17 cellular contexts compared by ENCODE assay signal in genomic region chr11:103680861-103681260, GRCh38.
DNase-seq lines count a peak whose midpoint lies in the region; ATAC-seq, FAIRE-seq and TF ChIP-seq lines count a peak whose summit lies in the region.
"Had no signal": no experiment of that assay in that cellular context is flagged by ENCODE, and none has a peak within 500 bp of the region (broad histone marks: within the 10 kb centered on the region; RNA-seq: fewer than 3 reads in every experiment).

No MANE protein-coding gene starts in this region.

- H3K9ac ChIP-seq in adipocyte (ENCODE audit: low read length) (peak overlapping the region; percentile 18), neuronal stem cell (ENCODE audit: low read depth, low read length, poor library complexity) (no peak overlapping the region)

- H4K91ac ChIP-seq in neuronal stem cell (ENCODE audit: low read depth, low read length, poor library complexity): no peak overlapping the region

- no peak overlapping the region for H4K8ac ChIP-seq in neuronal stem cell (ENCODE audit: low read depth, low read length)

- H3K18ac ChIP-seq in neuronal stem cell (ENCODE audit: low read length): no peak overlapping the region

- H3K36me3 Mint-ChIP-seq in activated T-cell treated with anti-CD3 and anti-CD28 coated beads, Interleukin-2, amount 50 U/mL, for 24 hours (ENCODE audit: low read depth): no peaks in the 10 kb centered on the region
- H3K36me3 Mint-ChIP-seq: CD4-positive, alpha-beta memory T cell had no signal

- TF ChIP-seq EP300 in A549 (IDR thresholded peaks at IDR 0.05): no peak

- no peak overlapping the region for H3K14ac ChIP-seq in neuronal stem cell (ENCODE audit: low read length)

- H3K4me3 ChIP-seq in A549: no peak overlapping the region
- no peak overlapping the region for H3K4me3 ChIP-seq in adipocyte (ENCODE audit: low read length)
- H3K4me3 ChIP-seq in neuronal stem cell (ENCODE audit: low read length in 2 of 2): no peak overlapping the region
- H3K4me3 ChIP-seq: HAP-1 had no signal

- TF ChIP-seq CTCF in A549 (IDR thresholded peaks at IDR 0.05): no peak

- H2AFZ ChIP-seq in neuronal stem cell (ENCODE audit: low read length): peak overlapping the region; percentile 15

- H3K79me1 ChIP-seq in neuronal stem cell (ENCODE audit: low read depth, low read length): no peaks in the 10 kb centered on the region

- H3K36me3 ChIP-seq in adipocyte (ENCODE audit: control insufficient read depth, insufficient read depth, low read length, severe bottlenecking): peaks cover 8% of the 10 kb centered on the region
- H3K36me3 ChIP-seq in neuronal stem cell (replicated peaks in 1 of 2; ENCODE audit: control insufficient read depth in 2 of 2, insufficient read depth in 2 of 2, low read length in 2 of 2): no peaks in the 10 kb centered on the region
- H3K36me3 ChIP-seq: HAP-1 had no signal

- H3K27ac ChIP-seq in A549 (peak overlapping the region; percentile 8 to 85; a peak in 4 of 6 replicates), neuronal stem cell (replicated peaks; ENCODE audit: low read length) (no peak overlapping the region)
- H3K27ac ChIP-seq: C4-2B had no signal

- no peak overlapping the region for H2BK15ac ChIP-seq in neuronal stem cell (ENCODE audit: low read length)

- no peak overlapping the region for H3K4me2 ChIP-seq in A549
- no peak overlapping the region for H3K4me2 ChIP-seq in neuronal stem cell (ENCODE audit: insufficient read depth, low read length, poor library complexity, severe bottlenecking)

- H3K4me3 Mint-ChIP-seq in stimulated activated naive CD8-positive, alpha-beta T cell treated with anti-CD3 and anti-CD28 coated beads, Interleukin-15, amount 100 ng/mL, for 72 hours: no peak overlapping the region
- H3K4me3 Mint-ChIP-seq in activated T-cell treated with anti-CD3 and anti-CD28 coated beads, Interleukin-2, amount 50 U/mL, for 24 hours: no peak overlapping the region
- H3K4me3 Mint-ChIP-seq: B cell; CD4-positive, alpha-beta memory T cell had no signal

- DNase-seq in A549 (ENCODE audit: low read depth in 1 of 2, low spot score in 1 of 2) (no peak), OCI-M1 (lab: John Stamatoyannopoulos, UW) (peak; percentile 1), adipocyte (ENCODE audit: low read depth) (no peak), neuronal stem cell (ENCODE audit: low spot score) (no peak)
- DNase-seq in stimulated activated naive CD8-positive, alpha-beta T cell treated with anti-CD3 and anti-CD28 coated beads, Interleukin-15, amount 100 ng/mL, for 72 hours: no peak
- no peak for DNase-seq in activated T-cell treated with anti-CD3 and anti-CD28 coated beads, Interleukin-2, amount 50 U/mL, for 24 hours
- DNase-seq: 8988T; CD4-positive, alpha-beta memory T cell; DMS153; GF-D8 had no signal

- no peaks in the 10 kb centered on the region for H3K9me3 Mint-ChIP-seq in stimulated activated naive CD8-positive, alpha-beta T cell treated with anti-CD3 and anti-CD28 coated beads, Interleukin-15, amount 100 ng/mL, for 72 hours
- no peaks in the 10 kb centered on the region for H3K9me3 Mint-ChIP-seq in activated T-cell treated with anti-CD3 and anti-CD28 coated beads, Interleukin-2, amount 50 U/mL, for 24 hours

- H3K27me3 ChIP-seq in adipocyte (replicated peaks; ENCODE audit: control insufficient read depth, insufficient read depth, low read length) (no peaks in the 10 kb centered on the region), neuronal stem cell (ENCODE audit: control insufficient read depth in 3 of 3, insufficient read depth in 3 of 3, low read depth in 1 of 3, low read length in 3 of 3) (no peaks in the 10 kb centered on the region)

- WGBS in A549 (ENCODE audit: missing lambda C conversion rate): 74% methylated on average over 1 of the region's 1 CpG
- WGBS in neuronal stem cell (ENCODE audit: extremely low coverage in 2 of 2, insufficient read length in 2 of 2, insufficient replicate concordance in 1 of 2), 2 donors: no CpG with 5 or more reads among the region's 1 CpG

- no peak for TF ChIP-seq RAD21 in A549 (conservative IDR thresholded peaks at IDR 0.05 in 1 of 2, IDR thresholded peaks at IDR 0.05 in 1 of 2)

- H3K27ac Mint-ChIP-seq in stimulated activated naive CD8-positive, alpha-beta T cell treated with anti-CD3 and anti-CD28 coated beads, Interleukin-15, amount 100 ng/mL, for 72 hours: no peak overlapping the region
- H3K27ac Mint-ChIP-seq in activated T-cell treated with anti-CD3 and anti-CD28 coated beads, Interleukin-2, amount 50 U/mL, for 24 hours: no peak overlapping the region
- H3K27ac Mint-ChIP-seq: B cell; CD4-positive, alpha-beta memory T cell had no signal

- no peaks in the 10 kb centered on the region for H3K27me3 Mint-ChIP-seq in stimulated activated naive CD8-positive, alpha-beta T cell treated with anti-CD3 and anti-CD28 coated beads, Interleukin-15, amount 100 ng/mL, for 72 hours
- H3K27me3 Mint-ChIP-seq in activated T-cell treated with anti-CD3 and anti-CD28 coated beads, Interleukin-2, amount 50 U/mL, for 24 hours: peaks cover 3% of the 10 kb centered on the region

- CTCF ChIA-PET in A549 (lab: Yijun Ruan, JAX): interaction anchor here (0.6 to 1.6 kb wide), 4 partner anchors 23 to 1596 kb away, joined by 3 to 4 read pairs (median 4); no protein-coding TSS in a partner anchor

- no peak overlapping the region for H3K4ac ChIP-seq in neuronal stem cell (ENCODE audit: low read length)

- POLR2A ChIA-PET in A549 (lab: Yijun Ruan, JAX): no interaction called here

- H2BK120ac ChIP-seq in neuronal stem cell (ENCODE audit: low read depth, low read length): no peak overlapping the region

- no peak overlapping the region for H2BK12ac ChIP-seq in neuronal stem cell (ENCODE audit: low read length)

- FAIRE-seq in A549 (lab: Jason Lieb, UNC): no peak
- FAIRE-seq: D721Med, GM19239, H1 had no signal

- H3K9me3 ChIP-seq in A549 (peaks cover 3% of the 10 kb centered on the region; the same call in 1 of the 3 replicates), adipocyte (ENCODE audit: control insufficient read depth, low read length) (peaks cover under 1% of the 10 kb centered on the region), neuronal stem cell (replicated peaks in 1 of 2; ENCODE audit: control insufficient read depth in 2 of 2, insufficient read depth in 1 of 2, low read depth in 1 of 2, low read length in 2 of 2) (peaks cover 0 to 8% of the 10 kb centered on the region in 2 donors)
- H3K9me3 ChIP-seq: HAP-1 had no signal

- no peak for ATAC-seq in A549
- no peak for ATAC-seq in HG03159 (IDR thresholded peaks at IDR 0.05; ENCODE audit: unreplicated experiment)
- ATAC-seq in stimulated activated naive CD8-positive, alpha-beta T cell treated with anti-CD3 and anti-CD28 coated beads, Interleukin-15, amount 100 ng/mL, for 72 hours: no peak

- H3K23ac ChIP-seq in neuronal stem cell (ENCODE audit: low read depth, low read length, poor library complexity): no peak overlapping the region

- H3K4me1 Mint-ChIP-seq in stimulated activated naive CD8-positive, alpha-beta T cell treated with anti-CD3 and anti-CD28 coated beads, Interleukin-15, amount 100 ng/mL, for 72 hours: peaks cover 7% of the 10 kb centered on the region
- peaks cover 4% of the 10 kb centered on the region for H3K4me1 Mint-ChIP-seq in activated T-cell treated with anti-CD3 and anti-CD28 coated beads, Interleukin-2, amount 50 U/mL, for 24 hours (ENCODE audit: low read depth)

- TF ChIP-seq POLR2A in A549 (IDR thresholded peaks at IDR 0.05; ENCODE audit: low read length): no peak

- no peak overlapping the region for H2BK5ac ChIP-seq in neuronal stem cell (ENCODE audit: low read length)

- no peak overlapping the region for H2AK5ac ChIP-seq in neuronal stem cell (ENCODE audit: low read depth, low read length)

- H3K4me1 ChIP-seq in A549: peaks cover 12% of the 10 kb centered on the region
- H3K4me1 ChIP-seq in adipocyte (ENCODE audit: control insufficient read depth, insufficient read depth, low read length): peaks cover 45% of the 10 kb centered on the region
- H3K4me1 ChIP-seq in neuronal stem cell (ENCODE audit: control insufficient read depth in 2 of 2, insufficient read depth in 1 of 2, low read depth in 1 of 2, low read length in 2 of 2): peaks cover 4 to 7% of the 10 kb centered on the region in 2 donors

TF ChIP-seq in A549, 52 proteins besides CTCF, POLR2A, EP300 and RAD21:
- no peak for TF ChIP-seq ATOH8 (CRISPR knock-in tag; IDR thresholded peaks at IDR 0.05; ENCODE audit: low read depth)
